Comparison of ENCODE assay signal across 13 cellular contexts in genomic region chr6:558089-558488, GRCh38.
DNase-seq lines count a peak whose midpoint lies in the region; ATAC-seq and TF ChIP-seq lines count a peak whose summit lies in the region.
"Had no signal": no experiment of that assay in that cellular context is flagged by ENCODE, and none has a peak within 500 bp of the region (broad histone marks: within the 10 kb centered on the region; RNA-seq: fewer than 3 reads in every experiment).

No MANE protein-coding gene starts in this region.

- POLR2A ChIA-PET in activated CD4-positive, alpha-beta T cell treated with anti-CD3 and anti-CD28 coated beads for 36 hours (lab: Charles Lee) = interaction anchor here (1.0 to 2.2 kb wide), 3 partner anchors 9 to 169 kb away, joined by 3 to 11 read pairs (median 4); no protein-coding TSS in a partner anchor

- H3K27me3 Mint-ChIP-seq in activated CD4-positive, alpha-beta T cell treated with anti-CD3 and anti-CD28 coated beads for 36 hours = no peaks in the 10 kb centered on the region
- H3K27me3 Mint-ChIP-seq in HFFc6 (ENCODE audit: insufficient read depth) (no peaks in the 10 kb centered on the region), nephron progenitor cell (ENCODE audit: low read depth, poor library complexity) (no peaks in the 10 kb centered on the region)
- H3K27me3 Mint-ChIP-seq in activated T-helper 17 cell treated with anti-CD3 and anti-CD28 coated beads, Interleukin-2, amount 50 U/mL, for 72 hours = no peaks in the 10 kb centered on the region

- intact Hi-C loops in activated CD4-positive, alpha-beta T cell treated with anti-CD3 and anti-CD28 coated beads for 36 hours (cut with DNase I, micrococcal nuclease) = loop anchor here (1.0 to 5.0 kb wide), 9 partner anchors 10 to 369 kb away; partner anchors contain the start of genes IRF4 (in 2 of the 2) and DUSP22 (in 1 of the 2)
- intact Hi-C loops in lower leg skin (cut with DNase I; ENCODE audit: low total_unique reads) = no loop called here

- H3K27ac Mint-ChIP-seq in activated CD4-positive, alpha-beta T cell treated with anti-CD3 and anti-CD28 coated beads for 36 hours = peak overlapping the region; percentile 90
- H3K27ac Mint-ChIP-seq in HFFc6 = no peak overlapping the region
- H3K27ac Mint-ChIP-seq in activated T-helper 17 cell treated with anti-CD3 and anti-CD28 coated beads, Interleukin-2, amount 50 U/mL, for 72 hours = peak overlapping the region; percentile 85
- H3K27ac Mint-ChIP-seq in nephron progenitor cell = no peak overlapping the region

- H3K9me3 Mint-ChIP-seq in activated CD4-positive, alpha-beta T cell treated with anti-CD3 and anti-CD28 coated beads for 36 hours (ENCODE audit: low read depth) = no peaks in the 10 kb centered on the region
- H3K9me3 Mint-ChIP-seq in HFFc6 = no peaks in the 10 kb centered on the region
- H3K9me3 Mint-ChIP-seq in activated T-helper 17 cell treated with anti-CD3 and anti-CD28 coated beads, Interleukin-2, amount 50 U/mL, for 72 hours = no peaks in the 10 kb centered on the region
- no peaks in the 10 kb centered on the region for H3K9me3 Mint-ChIP-seq in nephron progenitor cell

- peak overlapping the region; percentile 15 for H3K4me3 Mint-ChIP-seq in activated CD4-positive, alpha-beta T cell treated with anti-CD3 and anti-CD28 coated beads for 36 hours
- H3K4me3 Mint-ChIP-seq in HFFc6 = no peak overlapping the region
- peak overlapping the region; percentile 66 for H3K4me3 Mint-ChIP-seq in activated T-helper 17 cell treated with anti-CD3 and anti-CD28 coated beads, Interleukin-2, amount 50 U/mL, for 72 hours
- no peak overlapping the region for H3K4me3 Mint-ChIP-seq in nephron progenitor cell

- TF ChIP-seq CTCF in HFFc6 (IDR thresholded peaks at IDR 0.05) (peak; percentile 67), nephron progenitor cell (IDR thresholded peaks at IDR 0.05) (peak; percentile 7), lower leg skin (IDR thresholded peaks at IDR 0.05) (no peak)

- no peak for TF ChIP-seq POLR2A in lower leg skin (IDR thresholded peaks at IDR 0.05)

- peaks cover 54% of the 10 kb centered on the region for H3K36me3 Mint-ChIP-seq in activated CD4-positive, alpha-beta T cell treated with anti-CD3 and anti-CD28 coated beads for 36 hours (ENCODE audit: low read depth)
- H3K36me3 Mint-ChIP-seq in HFFc6 (ENCODE audit: low read depth) (no peaks in the 10 kb centered on the region), nephron progenitor cell (ENCODE audit: low read depth) (peaks cover 39% of the 10 kb centered on the region)
- peaks cover 86% of the 10 kb centered on the region for H3K36me3 Mint-ChIP-seq in activated T-helper 17 cell treated with anti-CD3 and anti-CD28 coated beads, Interleukin-2, amount 50 U/mL, for 72 hours (ENCODE audit: low read depth)

- DNase-seq in activated CD4-positive, alpha-beta T cell treated with anti-CD3 and anti-CD28 coated beads for 36 hours = no peak
- no peak for DNase-seq in activated CD4-positive, alpha-beta T cell treated with anti-CD3 and anti-CD28 coated beads for 1 hour
- DNase-seq in HFFc6 (no peak), nephron progenitor cell (no peak), NCI-H2171 treated with DMSO at 0.1 percent for 48 hours (lab: John Stamatoyannopoulos, UW) (no peak), lower leg skin (ENCODE audit: low spot score in 2 of 2) (no peak)
- DNase-seq: activated CD4-positive, alpha-beta T cell treated with anti-CD3 and anti-CD28 coated beads for 4 hours; BE2C; heart right ventricle; NCI-H1436 treated with DMSO at 0.1 percent for 48 hours; Peyer's patch had no signal

- H3K4me1 Mint-ChIP-seq in activated CD4-positive, alpha-beta T cell treated with anti-CD3 and anti-CD28 coated beads for 36 hours = peaks cover 63% of the 10 kb centered on the region
- H3K4me1 Mint-ChIP-seq in HFFc6 (ENCODE audit: low read depth) (no peaks in the 10 kb centered on the region), nephron progenitor cell (peaks cover 9% of the 10 kb centered on the region)
- H3K4me1 Mint-ChIP-seq in activated T-helper 17 cell treated with anti-CD3 and anti-CD28 coated beads, Interleukin-2, amount 50 U/mL, for 72 hours = peaks cover 33% of the 10 kb centered on the region

- no peak overlapping the region for H3K4me3 ChIP-seq in lower leg skin (ENCODE audit: low read depth, poor library complexity, severe bottlenecking)
- H3K4me3 ChIP-seq: heart right ventricle, Peyer's patch had no signal

- ATAC-seq in activated CD4-positive, alpha-beta T cell treated with anti-CD3 and anti-CD28 coated beads for 36 hours = no peak
- no peak for ATAC-seq in activated T-helper 17 cell treated with anti-CD3 and anti-CD28 coated beads, Interleukin-2, amount 50 U/mL, for 72 hours (replicated peaks)
- ATAC-seq in GM19467 (IDR thresholded peaks at IDR 0.05; ENCODE audit: unreplicated experiment) = no peak
- ATAC-seq: heart right ventricle had no signal

- CTCF ChIA-PET in activated CD4-positive, alpha-beta T cell treated with anti-CD3 and anti-CD28 coated beads for 36 hours (lab: Charles Lee) = interaction anchor here (1.0 to 3.3 kb wide), 6 partner anchors 9 to 126 kb away, joined by 3 to 18 read pairs (median 3); no protein-coding TSS in a partner anchor

Comparison
In these comparisons a context has a peak if more than half of its experiments do, and no peak if none do; other contexts are left out.
1. H3K27ac Mint-ChIP-seq: peak in activated CD4-positive, alpha-beta T cell treated with anti-CD3 and anti-CD28 coated beads for 36 hours (single experiment) and activated T-helper 17 cell treated with anti-CD3 and anti-CD28 coated beads, Interleukin-2, amount 50 U/mL, for 72 hours (single experiment); none in HFFc6 (single experiment) and nephron progenitor cell (single experiment).
2. H3K4me3 Mint-ChIP-seq: peak in activated CD4-positive, alpha-beta T cell treated with anti-CD3 and anti-CD28 coated beads for 36 hours (single experiment) and activated T-helper 17 cell treated with anti-CD3 and anti-CD28 coated beads, Interleukin-2, amount 50 U/mL, for 72 hours (single experiment); none in HFFc6 (single experiment) and nephron progenitor cell (single experiment).
3. CTCF ChIP-seq: peak in HFFc6 (single experiment) and nephron progenitor cell (single experiment); none in lower leg skin (0 of 3).